ENCODE assay signal across 8 cellular contexts in genomic region chr3:194686816-194687637, GRCh38. TPM values are rescaled to one million over a fixed set of nuclear protein-coding genes. Genes with fewer than 3 reads are reported as not detected.
DNase-seq lines count a peak whose midpoint lies in the region; ATAC-seq and TF ChIP-seq lines count a peak whose summit lies in the region.

No MANE protein-coding gene starts in this region.

- intact Hi-C loops in activated B cell treated with CpG ODN at 0.5 μM for 24 hours (cut with micrococcal nuclease): loop anchor here (2.0 to 10.0 kb wide), 5 partner anchors 14 to 1948 kb away; partner anchors contain the start of genes ACAP2, LSG1, NRROS and TNK2

- peaks cover 78% of the 10 kb centered on the region for H3K4me1 Mint-ChIP-seq in activated B cell treated with CpG ODN at 0.5 μM for 24 hours
- peaks cover 34% of the 10 kb centered on the region for H3K4me1 Mint-ChIP-seq in endodermal cell

- POLR2A ChIA-PET in activated B cell treated with CpG ODN at 0.5 μM for 24 hours (lab: Charles Lee): interaction anchor here (0.6 to 7.9 kb wide), 49 partner anchors 9 to 1221 kb away, joined by 3 to 127 read pairs (median 4); partner anchors contain the start of genes ACAP2, LSG1, PPP1R2 and TNK2

- H3K4me1 ChIP-seq in HAP-1: peaks cover 23% of the 10 kb centered on the region
- peaks cover 10% of the 10 kb centered on the region for H3K4me1 ChIP-seq in endodermal cell (ENCODE audit: control insufficient read depth, insufficient read depth, low read length)
- H3K4me1 ChIP-seq in mesodermal cell (ENCODE audit: control insufficient read depth, insufficient read depth, low read length, poor library complexity, severe bottlenecking): peaks cover 16% of the 10 kb centered on the region
- peaks cover 21 to 55% of the 10 kb centered on the region in 2 donors for H3K4me1 ChIP-seq in thoracic aorta (ENCODE audit: control insufficient read depth in 1 of 2, low read depth in 2 of 2)

- in situ Hi-C loops in HAP-1 (cut with MboI; ENCODE audit: low sequenced_read_pairs): loop anchor here (5.0 kb wide), 1 partner anchor 420 kb away; no protein-coding TSS in a partner anchor

- no peaks in the 10 kb centered on the region for H3K9me3 Mint-ChIP-seq in activated B cell treated with CpG ODN at 0.5 μM for 24 hours
- H3K9me3 Mint-ChIP-seq in endodermal cell: no peaks in the 10 kb centered on the region

- TF ChIP-seq CTCF in activated B cell treated with CpG ODN at 0.5 μM for 24 hours (IDR thresholded peaks at IDR 0.05) (no peak), endodermal cell (conservative IDR thresholded peaks at IDR 0.05) (no peak), thoracic aorta (IDR thresholded peaks at IDR 0.05) (no peak)

- CTCF ChIA-PET in activated B cell treated with CpG ODN at 0.5 μM for 24 hours (lab: Charles Lee): interaction anchor here (0.9 to 8.0 kb wide), 21 partner anchors 10 to 855 kb away, joined by 3 to 176 read pairs (median 5); partner anchors contain the start of genes LSG1, PPP1R2 and XXYLT1

- H3K36me3 ChIP-seq in HAP-1 (replicated peaks): no peaks in the 10 kb centered on the region; the same call in 1 of the 2 replicates
- H3K36me3 ChIP-seq in endodermal cell (ENCODE audit: control insufficient read depth, insufficient read depth, low read length): no peaks in the 10 kb centered on the region
- H3K36me3 ChIP-seq in mesodermal cell (ENCODE audit: control insufficient read depth, insufficient read depth, low read length): peaks cover 16% of the 10 kb centered on the region
- H3K36me3 ChIP-seq in thoracic aorta: no peaks in the 10 kb centered on the region

- no peak overlapping the region for H3K9ac ChIP-seq in endodermal cell (ENCODE audit: extremely low read depth, low read length, poor library complexity, severe bottlenecking)

- H3K27me3 Mint-ChIP-seq in activated B cell treated with CpG ODN at 0.5 μM for 24 hours (no peaks in the 10 kb centered on the region), endodermal cell (ENCODE audit: insufficient read depth) (peaks cover 26% of the 10 kb centered on the region)

- DNase-seq in CD1c-positive myeloid dendritic cell (ENCODE audit: extremely low spot score): peak; percentile 20
- peak in 1 of 2 experiments; percentile 32 for DNase-seq in HAP-1 (ENCODE audit: low spot score in 2 of 2)
- DNase-seq in activated B cell treated with CpG ODN at 0.5 μM for 24 hours: peak; percentile 55
- DNase-seq in endodermal cell: peak; percentile 77
- DNase-seq in thoracic aorta (ENCODE audit: low spot score): no peak

- peaks cover 20% of the 10 kb centered on the region for H3K36me3 Mint-ChIP-seq in activated B cell treated with CpG ODN at 0.5 μM for 24 hours (ENCODE audit: low read depth)
- H3K36me3 Mint-ChIP-seq in endodermal cell (ENCODE audit: low read depth): no peaks in the 10 kb centered on the region

- H3K27ac Mint-ChIP-seq in activated B cell treated with CpG ODN at 0.5 μM for 24 hours (peak overlapping the region; percentile 93), endodermal cell (peak overlapping the region; percentile 52)

- ATAC-seq in activated B cell treated with CpG ODN at 0.5 μM for 24 hours (ENCODE audit: low read depth) (no peak), thoracic aorta (ENCODE audit: insufficient number of reproducible peaks, low FRiP score, low read depth) (no peak), GM21786 (IDR thresholded peaks at IDR 0.05; ENCODE audit: unreplicated experiment) (no peak), HG03520 (IDR thresholded peaks at IDR 0.05; ENCODE audit: unreplicated experiment) (no peak)

- H3K27ac ChIP-seq in endodermal cell (ENCODE audit: low read depth, low read length): no peak overlapping the region
- H3K27ac ChIP-seq in mesodermal cell (ENCODE audit: low read depth, low read length, severe bottlenecking): peak overlapping the region; percentile 91
- no peak overlapping the region for H3K27ac ChIP-seq in thoracic aorta

- WGBS in endodermal cell (ENCODE audit: insufficient coverage in 1 of 2, insufficient read length in 1 of 2), 2 experiments: 5 to 6% methylated on average over 26 to 86 of the region's 86 CpGs
- WGBS in mesodermal cell (ENCODE audit: insufficient coverage in 2 of 2), 2 experiments: 2% methylated on average over 71 to 81 of the region's 86 CpGs

- H3K9me3 ChIP-seq in HAP-1 (no peaks in the 10 kb centered on the region), endodermal cell (ENCODE audit: control insufficient read depth, low read length) (no peaks in the 10 kb centered on the region), mesodermal cell (ENCODE audit: control insufficient read depth, low read length) (no peaks in the 10 kb centered on the region), thoracic aorta (no peaks in the 10 kb centered on the region)

- H3K4me3 ChIP-seq in HAP-1: peak overlapping the region; percentile 71
- H3K4me3 ChIP-seq in endodermal cell (ENCODE audit: low read length): peak overlapping the region; percentile 83
- H3K4me3 ChIP-seq in mesodermal cell (ENCODE audit: extremely low read depth, insufficient read depth, low read length, poor library complexity, severe bottlenecking): peak overlapping the region; percentile 87
- H3K4me3 ChIP-seq in thoracic aorta: peak overlapping the region; percentile 75

- H3K27me3 ChIP-seq in HAP-1 (ENCODE audit: low read depth): no peaks in the 10 kb centered on the region
- peaks cover 35% of the 10 kb centered on the region for H3K27me3 ChIP-seq in endodermal cell (ENCODE audit: control insufficient read depth, insufficient read depth, low read length, poor library complexity, severe bottlenecking)
- no peaks in the 10 kb centered on the region for H3K27me3 ChIP-seq in thoracic aorta (replicated peaks; ENCODE audit: insufficient read depth)

- H3K4me3 Mint-ChIP-seq in activated B cell treated with CpG ODN at 0.5 μM for 24 hours (peak overlapping the region; percentile 91), endodermal cell (peak overlapping the region; percentile 70)

RNA-seq across cellular contexts. Expression of gene FAM43A, which starts 1.3 kb away (rescaled TPM):
- total RNA-seq in activated B cell treated with CpG ODN at 0.5 μM for 24 hours: 25.4 and 27.2 TPM in 2 replicates
- 1 to 10 TPM in 1 of 2 donors, under 1 TPM in 1; 0.58 to 4.4 TPM for total RNA-seq in endodermal cell
- polyA plus RNA-seq in endodermal cell (2013, experiment 1 of 2): 6.2 TPM
- 5.7 TPM for polyA plus RNA-seq in endodermal cell (2013, experiment 2 of 2)
- 25.7 TPM for polyA plus RNA-seq in mesodermal cell (2013, experiment 1 of 2)
- 21.7 TPM for polyA plus RNA-seq in mesodermal cell (2013, experiment 2 of 2)
- 10 to 100 TPM; 10.3 to 17.8 TPM for total RNA-seq in thoracic aorta

RNA-seq across cellular contexts. Expression of gene LSG1, which starts 15.0 kb away (rescaled TPM):
- 55.1 and 55.4 TPM in 2 replicates for total RNA-seq in activated B cell treated with CpG ODN at 0.5 μM for 24 hours
- 10 to 100 TPM; 38.3 to 44.7 TPM for total RNA-seq in endodermal cell
- 31.6 TPM for polyA plus RNA-seq in endodermal cell (2013, experiment 1 of 2)
- polyA plus RNA-seq in endodermal cell (2013, experiment 2 of 2): 30.8 TPM
- polyA plus RNA-seq in mesodermal cell (2013, experiment 1 of 2): 18.1 TPM
- polyA plus RNA-seq in mesodermal cell (2013, experiment 2 of 2): 19.1 TPM
- 10 to 100 TPM; 19.4 to 59.3 TPM for total RNA-seq in thoracic aorta

RNA-seq across cellular contexts. Expression of gene TMEM44, which starts 53.8 kb away (rescaled TPM):
- 3.3 and 3.5 TPM in 2 replicates for total RNA-seq in activated B cell treated with CpG ODN at 0.5 μM for 24 hours
- total RNA-seq in endodermal cell: 10 to 100 TPM; 31.0 to 34.4 TPM
- polyA plus RNA-seq in endodermal cell (2013, experiment 1 of 2): 18.4 TPM
- polyA plus RNA-seq in endodermal cell (2013, experiment 2 of 2): 22.1 TPM
- 16.7 TPM for polyA plus RNA-seq in mesodermal cell (2013, experiment 1 of 2)
- polyA plus RNA-seq in mesodermal cell (2013, experiment 2 of 2): 12.4 TPM
- 10 to 100 TPM; 11.0 to 11.5 TPM for total RNA-seq in thoracic aorta
